14 cellular contexts compared by ENCODE assay signal in the genomic region with DNA sequence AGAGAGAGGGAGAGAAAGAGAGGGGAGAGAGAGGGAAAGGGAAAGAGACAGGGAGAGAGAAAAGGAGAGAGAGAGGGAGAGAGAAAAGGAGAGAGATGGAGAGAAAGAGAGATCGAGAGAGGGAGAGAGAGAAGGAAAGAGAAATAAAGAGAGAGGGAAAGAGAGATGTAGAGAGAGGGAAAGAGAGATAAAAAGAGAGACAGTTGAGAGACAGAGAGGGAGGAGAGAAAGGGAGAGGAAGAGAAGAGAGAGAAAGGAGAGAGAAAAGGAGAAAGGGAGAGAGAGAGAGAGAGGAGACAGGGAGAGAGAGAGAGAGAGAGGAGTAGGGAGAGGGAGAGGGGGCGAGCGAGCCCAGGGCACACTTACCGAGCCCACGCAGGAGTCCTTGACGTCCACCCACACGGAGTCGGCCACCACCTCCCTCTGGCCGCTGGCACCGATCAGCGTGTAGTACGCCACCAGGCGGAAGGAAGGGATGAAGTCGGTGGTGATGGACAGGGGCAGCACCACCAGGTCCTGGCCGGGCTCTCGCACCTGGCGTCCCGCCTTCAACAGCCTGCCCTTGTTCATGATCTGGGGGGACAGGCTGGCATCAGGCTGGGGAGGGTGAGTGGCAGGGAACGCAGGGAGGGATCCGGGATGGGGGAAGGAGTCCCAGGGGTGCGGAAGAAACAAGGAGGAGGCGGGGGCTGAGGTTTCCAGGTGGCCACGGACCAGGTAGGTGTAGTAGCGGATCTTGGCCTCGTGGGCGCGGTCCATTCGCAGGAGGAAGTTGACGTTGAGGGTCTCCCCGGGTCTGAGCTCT. TPM values are rescaled to one million over a fixed set of nuclear protein-coding genes. Genes with fewer than 3 reads are reported as not detected.
A peak's percentile ranks its signal among the peaks of the same experiment; 100 is the strongest.
DNase-seq lines count a peak whose midpoint lies in the region; ATAC-seq and TF ChIP-seq lines count a peak whose summit lies in the region.
"Had no signal": no experiment of that assay in that cellular context is flagged by ENCODE, and none has a peak within 500 bp of the region (broad histone marks: within the 10 kb centered on the region; RNA-seq: fewer than 3 reads in every experiment).

No MANE protein-coding gene starts in this region.

- TF ChIP-seq CTCF in foreskin keratinocyte (conservative IDR thresholded peaks at IDR 0.05) = peak; percentile 34
- no peak for TF ChIP-seq CTCF in parathyroid adenoma (IDR thresholded peaks at IDR 0.05)

- H3K36me3 Mint-ChIP-seq in activated CD8-positive, alpha-beta memory T cell treated with anti-CD3 and anti-CD28 coated beads, Interleukin-2, amount 10 ng/mL, durations not matched to agents 7 days and 5 days = no peaks in the 10 kb centered on the region

- peaks cover 18% of the 10 kb centered on the region for H3K36me3 ChIP-seq in HUES6 (ENCODE audit: control insufficient read depth, insufficient read depth, low read length)
- H3K36me3 ChIP-seq in parathyroid adenoma (ENCODE audit: control insufficient read depth, insufficient read depth, low read length) = no peaks in the 10 kb centered on the region

- no peak overlapping the region for H3K4me3 Mint-ChIP-seq in activated CD8-positive, alpha-beta memory T cell treated with anti-CD3 and anti-CD28 coated beads, Interleukin-2, amount 10 ng/mL, durations not matched to agents 7 days and 5 days

- H3K27me3 ChIP-seq in HUES6 (ENCODE audit: control insufficient read depth, insufficient read depth, low read length) = peaks cover 16% of the 10 kb centered on the region; the same call in 1 of the 2 replicates
- H3K27me3 ChIP-seq in foreskin keratinocyte = peaks cover 20% of the 10 kb centered on the region
- no peaks in the 10 kb centered on the region for H3K27me3 ChIP-seq in parathyroid adenoma (ENCODE audit: control insufficient read depth, insufficient read depth, low read length)

- H3K27ac Mint-ChIP-seq in activated CD8-positive, alpha-beta memory T cell treated with anti-CD3 and anti-CD28 coated beads, Interleukin-2, amount 10 ng/mL, durations not matched to agents 7 days and 5 days = no peak overlapping the region

- no peak for DNase-seq in activated CD8-positive, alpha-beta memory T cell treated with anti-CD3 and anti-CD28 coated beads, Interleukin-2, amount 10 ng/mL, durations not matched to agents 7 days and 5 days
- DNase-seq in activated CD8-positive, alpha-beta memory T cell treated with anti-CD3 and anti-CD28 coated beads, Interleukin-2, amount 50 U/mL, for 48 hours = no peak
- DNase-seq in foreskin keratinocyte = no peak
- DNase-seq in activated gamma-delta T cell treated with Interleukin-2 at 50 U/mL for 16 hours = no peak
- DNase-seq in NCI-H1694 treated with DMSO at 0.1 percent for 48 hours (lab: John Stamatoyannopoulos, UW) = no peak
- no peak for DNase-seq in NCI-H2227 treated with DMSO at 0.1 percent for 48 hours (lab: John Stamatoyannopoulos, UW)
- DNase-seq: activated gamma-delta T cell, dermis blood vessel endothelial cell, glutamatergic neuron, NCI-H187 treated with DMSO at 0.1 percent for 48 hours, PC-9 had no signal

- no peaks in the 10 kb centered on the region for H3K79me2 ChIP-seq in parathyroid adenoma

- H3K4me3 ChIP-seq in HUES6 (ENCODE audit: low read depth, low read length) (peak overlapping the region; percentile 23; the same call in 1 of the 2 replicates), parathyroid adenoma (ENCODE audit: low read depth, low read length) (no peak overlapping the region)
- H3K4me3 ChIP-seq: PC-9, skin epidermis had no signal

- H3K9me3 Mint-ChIP-seq in activated CD8-positive, alpha-beta memory T cell treated with anti-CD3 and anti-CD28 coated beads, Interleukin-2, amount 10 ng/mL, durations not matched to agents 7 days and 5 days (ENCODE audit: low read depth) = no peaks in the 10 kb centered on the region

- H3K27ac ChIP-seq in HUES6 (ENCODE audit: low read depth, low read length) (no peak overlapping the region), foreskin keratinocyte (no peak overlapping the region), parathyroid adenoma (no peak overlapping the region)
- H3K27ac ChIP-seq: PC-9, skin epidermis had no signal

- H3K9ac ChIP-seq in HUES6 (ENCODE audit: low read length) (no peak overlapping the region), parathyroid adenoma (no peak overlapping the region)

- peak overlapping the region; percentile 1 for H2AFZ ChIP-seq in parathyroid adenoma
- H2AFZ ChIP-seq: PC-9 had no signal

- ATAC-seq in activated CD8-positive, alpha-beta memory T cell treated with anti-CD3 and anti-CD28 coated beads, Interleukin-2, amount 10 ng/mL, durations not matched to agents 7 days and 5 days = peak; percentile 48
- peak; percentile 21 for ATAC-seq in foreskin keratinocyte

- H3K4me1 Mint-ChIP-seq in activated CD8-positive, alpha-beta memory T cell treated with anti-CD3 and anti-CD28 coated beads, Interleukin-2, amount 10 ng/mL, durations not matched to agents 7 days and 5 days = peaks cover 10% of the 10 kb centered on the region

- peak overlapping the region; percentile 35 for H3K4me2 ChIP-seq in parathyroid adenoma (ENCODE audit: low read length)
- H3K4me2 ChIP-seq: PC-9 had no signal

- peaks cover 38% of the 10 kb centered on the region for H3K27me3 Mint-ChIP-seq in activated CD8-positive, alpha-beta memory T cell treated with anti-CD3 and anti-CD28 coated beads, Interleukin-2, amount 10 ng/mL, durations not matched to agents 7 days and 5 days

- CTCF ChIA-PET in activated CD8-positive, alpha-beta memory T cell treated with anti-CD3 and anti-CD28 coated beads, Interleukin-2, amount 10 ng/mL, durations not matched to agents 7 days and 5 days (lab: Charles Lee) = no interaction called here

- H3K4me1 ChIP-seq in HUES6 (ENCODE audit: control insufficient read depth, insufficient read depth, low read length) (no peaks in the 10 kb centered on the region), foreskin keratinocyte (no peaks in the 10 kb centered on the region), parathyroid adenoma (no peaks in the 10 kb centered on the region)

- H3K9me3 ChIP-seq in HUES6 (ENCODE audit: control insufficient read depth, insufficient read depth, low read depth, low read length) = no peaks in the 10 kb centered on the region
- H3K9me3 ChIP-seq in parathyroid adenoma (ENCODE audit: control insufficient read depth, low read length) = no peaks in the 10 kb centered on the region

RNA-seq across cellular contexts. Expression of gene C3, which starts 10.0 kb away (rescaled TPM):
- 1 to 10 TPM in 1 of 2 experiments, under 1 TPM in 1; 0.67 to 1.0 TPM for total RNA-seq in activated CD8-positive, alpha-beta memory T cell treated with anti-CD3 and anti-CD28 coated beads, Interleukin-2, amount 10 ng/mL, durations not matched to agents 7 days and 5 days
- 3.4 and 4.8 TPM in 2 replicates for total RNA-seq in foreskin keratinocyte
- 4.6 and 5.2 TPM in 2 replicates for polyA plus RNA-seq in foreskin keratinocyte

RNA-seq across cellular contexts. Expression of gene GPR108, which starts 26.9 kb away (rescaled TPM):
- 100 to 1,000 TPM in 1 of 2 experiments, 10 to 100 TPM in 1; 77.2 to 100 TPM for total RNA-seq in activated CD8-positive, alpha-beta memory T cell treated with anti-CD3 and anti-CD28 coated beads, Interleukin-2, amount 10 ng/mL, durations not matched to agents 7 days and 5 days
- 52.3 and 61.7 TPM in 2 replicates for total RNA-seq in foreskin keratinocyte
- polyA plus RNA-seq in foreskin keratinocyte = 59.8 and 74.0 TPM in 2 replicates

RNA-seq across cellular contexts. Expression of gene TRIP10, which starts 29.0 kb away (rescaled TPM):
- 10 to 100 TPM; 13.7 to 22.2 TPM for total RNA-seq in activated CD8-positive, alpha-beta memory T cell treated with anti-CD3 and anti-CD28 coated beads, Interleukin-2, amount 10 ng/mL, durations not matched to agents 7 days and 5 days
- total RNA-seq in foreskin keratinocyte = 53.9 and 69.8 TPM in 2 replicates
- 69.1 and 80.5 TPM in 2 replicates for polyA plus RNA-seq in foreskin keratinocyte

RNA-seq across cellular contexts. Expression of gene TNFSF14, which starts 40.5 kb away (rescaled TPM):
- total RNA-seq in activated CD8-positive, alpha-beta memory T cell treated with anti-CD3 and anti-CD28 coated beads, Interleukin-2, amount 10 ng/mL, durations not matched to agents 7 days and 5 days = 10 to 100 TPM; 31.1 to 55.9 TPM
- total RNA-seq in foreskin keratinocyte = not detected in 2 replicates
- polyA plus RNA-seq in foreskin keratinocyte = not detected in 2 replicates
- total RNA-seq: dermis blood vessel endothelial cell had no signal

RNA-seq across cellular contexts. Expression of gene SH2D3A, which starts 56.8 kb away (rescaled TPM):
- total RNA-seq in activated CD8-positive, alpha-beta memory T cell treated with anti-CD3 and anti-CD28 coated beads, Interleukin-2, amount 10 ng/mL, durations not matched to agents 7 days and 5 days = 10 to 100 TPM; 13.8 to 22.3 TPM
- 49.3 and 57.8 TPM in 2 replicates for total RNA-seq in foreskin keratinocyte
- 54.1 and 56.0 TPM in 2 replicates for polyA plus RNA-seq in foreskin keratinocyte
